ENCODE assay signal across 18 cellular contexts in genomic region chr16:1552129-1552528, GRCh38.
"Had no signal": no experiment of that assay in that cellular context is flagged by ENCODE, and none has a peak within 500 bp of the region (broad histone marks: within the 10 kb centered on the region; RNA-seq: fewer than 3 reads in every experiment).

No MANE protein-coding gene starts in this region.

- DNase-seq: activated CD4-positive, alpha-beta T cell treated with anti-CD3 and anti-CD28 coated beads for 48 hours; activated gamma-delta T cell treated with Interleukin-2 at 50 U/mL for 16 hours; activated T-cell treated with anti-CD3 and anti-CD28 coated beads, Interleukin-2, amount 50 U/mL, for 1 hour; adrenal gland; caudate nucleus; cortex of kidney; effector CD8-positive, alpha-beta T cell; immature natural killer cell; left colon; mammary epithelial cell; naive thymus-derived CD4-positive, alpha-beta T cell; nucleus accumbens; right lobe of liver; stimulated activated naive B cell treated with anti-CD40 and anti-IgM and Interleukin-4, amounts not matched to agents 10 μg/mL and 1 μg/mL and 100 μg/mL, for 72 hours; T-cell; upper lobe of right lung had no signal

- H3K9me3 ChIP-seq: adrenal gland, right lobe of liver, upper lobe of right lung had no signal

- ATAC-seq: left colon; naive thymus-derived CD4-positive, alpha-beta T cell; right lobe of liver; stimulated activated naive B cell treated with anti-CD40 and anti-IgM and Interleukin-4, amounts not matched to agents 10 μg/mL and 1 μg/mL and 100 μg/mL, for 72 hours; T-cell; upper lobe of right lung had no signal

- H3K27ac Mint-ChIP-seq: immature natural killer cell; stimulated activated naive B cell treated with anti-CD40 and anti-IgM and Interleukin-4, amounts not matched to agents 10 μg/mL and 1 μg/mL and 100 μg/mL, for 72 hours had no signal

- H3K27ac ChIP-seq: epithelial cell of prostate, right lobe of liver, upper lobe of right lung, VCaP had no signal

- H3K4me3 ChIP-seq: adrenal gland, right lobe of liver, upper lobe of right lung had no signal

- H3K4me3 Mint-ChIP-seq: immature natural killer cell; stimulated activated naive B cell treated with anti-CD40 and anti-IgM and Interleukin-4, amounts not matched to agents 10 μg/mL and 1 μg/mL and 100 μg/mL, for 72 hours; T-cell had no signal

- H3K27me3 ChIP-seq: adrenal gland, right lobe of liver, upper lobe of right lung had no signal

- H3K9me3 Mint-ChIP-seq: immature natural killer cell; naive thymus-derived CD4-positive, alpha-beta T cell; stimulated activated naive B cell treated with anti-CD40 and anti-IgM and Interleukin-4, amounts not matched to agents 10 μg/mL and 1 μg/mL and 100 μg/mL, for 72 hours; T-cell had no signal

- H3K27me3 Mint-ChIP-seq: naive thymus-derived CD4-positive, alpha-beta T cell; stimulated activated naive B cell treated with anti-CD40 and anti-IgM and Interleukin-4, amounts not matched to agents 10 μg/mL and 1 μg/mL and 100 μg/mL, for 72 hours; T-cell had no signal
